Comparison of ENCODE assay signal across 9 cellular contexts in the genomic region with DNA sequence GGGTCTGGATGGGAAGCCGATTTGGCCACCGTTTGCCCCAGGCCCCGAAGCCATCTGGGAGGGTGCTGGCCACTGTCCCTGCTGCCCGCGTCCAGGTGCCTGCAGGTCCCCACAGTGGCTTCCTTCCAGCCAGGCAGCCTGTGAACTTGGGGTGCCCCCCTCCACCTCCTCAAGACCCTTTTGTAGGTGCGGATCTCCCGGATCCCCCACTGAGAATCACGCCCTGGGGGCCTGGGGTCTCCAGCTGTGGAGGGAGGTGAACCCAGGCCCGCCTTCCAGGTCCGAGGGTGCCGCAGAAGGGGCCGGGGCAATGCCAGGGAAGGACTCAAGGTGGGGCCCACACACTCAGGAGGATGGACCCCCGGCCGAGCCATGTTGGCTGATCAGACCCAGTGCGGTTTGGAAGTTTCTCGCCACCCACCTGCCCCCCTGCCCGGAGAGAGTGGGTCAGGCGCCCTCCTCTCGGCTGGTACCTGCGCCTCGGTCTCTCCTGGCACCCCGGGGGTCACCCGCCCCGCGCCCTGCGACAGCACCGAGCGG. TPM values are rescaled to one million over a fixed set of nuclear protein-coding genes. Genes with fewer than 3 reads are reported as not detected.
DNase-seq lines count a peak whose midpoint lies in the region; ATAC-seq and TF ChIP-seq lines count a peak whose summit lies in the region.
"Had no signal": no experiment of that assay in that cellular context is flagged by ENCODE, and none has a peak within 500 bp of the region (broad histone marks: within the 10 kb centered on the region; RNA-seq: fewer than 3 reads in every experiment).

No MANE protein-coding gene starts in this region.

- POLR2A ChIA-PET in CD8-positive, alpha-beta T cell (lab: Charles Lee), result no interaction called here

- no peak for ATAC-seq in CD8-positive, alpha-beta T cell
- no peak for ATAC-seq in activated naive CD8-positive, alpha-beta T cell treated with anti-CD3 and anti-CD28 coated beads, Interleukin-2, amount 50 U/mL, for 24 hours

- peak overlapping the region; percentile 91 for H3K23ac ChIP-seq in neuronal stem cell (ENCODE audit: low read depth, low read length, poor library complexity)

- H3K27me3 Mint-ChIP-seq in CD8-positive, alpha-beta T cell (ENCODE audit: low read depth), result peaks cover 40% of the 10 kb centered on the region
- H3K27me3 Mint-ChIP-seq in activated naive CD8-positive, alpha-beta T cell treated with anti-CD3 and anti-CD28 coated beads, Interleukin-2, amount 50 U/mL, for 24 hours, result peaks cover 45% of the 10 kb centered on the region

- no peaks in the 10 kb centered on the region for H3K9me3 ChIP-seq in CD8-positive, alpha-beta T cell (ENCODE audit: low read length)
- H3K9me3 ChIP-seq in esophagus (ENCODE audit: control insufficient read depth in 2 of 2, insufficient read depth in 1 of 2, low read depth in 1 of 2, low read length in 1 of 2) (no peaks in the 10 kb centered on the region), neuronal stem cell (replicated peaks in 1 of 2; ENCODE audit: control insufficient read depth in 2 of 2, insufficient read depth in 1 of 2, low read depth in 1 of 2, low read length in 2 of 2) (no peaks in the 10 kb centered on the region)

- TF ChIP-seq CTCF in CD8-positive, alpha-beta T cell (IDR thresholded peaks at IDR 0.05), result no peak

- H3K4me1 ChIP-seq in CD8-positive, alpha-beta T cell (ENCODE audit: insufficient read depth, low read length), result peaks cover 25% of the 10 kb centered on the region
- H3K4me1 ChIP-seq in esophagus (ENCODE audit: control insufficient read depth in 2 of 2, insufficient read depth in 2 of 2, low read length in 1 of 2) (peaks cover 6 to 19% of the 10 kb centered on the region in 2 donors), neuronal stem cell (ENCODE audit: control insufficient read depth in 2 of 2, insufficient read depth in 1 of 2, low read depth in 1 of 2, low read length in 2 of 2) (peaks cover 17 to 28% of the 10 kb centered on the region in 2 donors)

- H3K27ac ChIP-seq in CD8-positive, alpha-beta T cell (ENCODE audit: low read depth, low read length), result no peak overlapping the region
- H3K27ac ChIP-seq in esophagus (ENCODE audit: low read depth in 2 of 2, low read length in 1 of 2) (peak overlapping the region in 1 of 2 donors; percentile 58), neuronal stem cell (replicated peaks; ENCODE audit: low read length) (no peak overlapping the region)

- peak overlapping the region; percentile 91 for H3K4me2 ChIP-seq in neuronal stem cell (ENCODE audit: insufficient read depth, low read length, poor library complexity, severe bottlenecking)

- H2BK120ac ChIP-seq in neuronal stem cell (ENCODE audit: low read depth, low read length), result no peak overlapping the region

- H2BK15ac ChIP-seq in neuronal stem cell (ENCODE audit: low read length), result peak overlapping the region; percentile 99

- H3K27ac Mint-ChIP-seq in CD8-positive, alpha-beta T cell, result no peak overlapping the region
- H3K27ac Mint-ChIP-seq in activated naive CD8-positive, alpha-beta T cell treated with anti-CD3 and anti-CD28 coated beads, Interleukin-2, amount 50 U/mL, for 24 hours, result no peak overlapping the region
- H3K27ac Mint-ChIP-seq: activated T-helper 2 cell treated with anti-CD3 and anti-CD28 coated beads, Interferon-gamma antibody, Interleukin-2, Interleukin-4, amounts not matched to agents 10 μg/mL and 5 μg/mL and 100 μg/mL, durations not matched to agents 14 hours and 24 hours and 36 hours had no signal

- CTCF ChIA-PET in CD8-positive, alpha-beta T cell (lab: Charles Lee), result no interaction called here

- peak overlapping the region; percentile 63 for H3K4me3 Mint-ChIP-seq in CD8-positive, alpha-beta T cell
- no peak overlapping the region for H3K4me3 Mint-ChIP-seq in activated naive CD8-positive, alpha-beta T cell treated with anti-CD3 and anti-CD28 coated beads, Interleukin-2, amount 50 U/mL, for 24 hours

- H2AK5ac ChIP-seq in neuronal stem cell (ENCODE audit: low read depth, low read length), result peak overlapping the region; percentile 97

- peaks cover 12% of the 10 kb centered on the region for H3K4me1 Mint-ChIP-seq in CD8-positive, alpha-beta T cell (ENCODE audit: low read depth)
- peaks cover 14% of the 10 kb centered on the region for H3K4me1 Mint-ChIP-seq in activated naive CD8-positive, alpha-beta T cell treated with anti-CD3 and anti-CD28 coated beads, Interleukin-2, amount 50 U/mL, for 24 hours

- no peak for DNase-seq in CD8-positive, alpha-beta T cell
- DNase-seq in NCI-H69 (lab: John Stamatoyannopoulos, UW) (peak; percentile 56), neuronal stem cell (ENCODE audit: low spot score) (no peak), DMS153 (lab: John Stamatoyannopoulos, UW) (no peak), EL (no peak), NCI-H82 (lab: John Stamatoyannopoulos, UW) (no peak)
- no peak for DNase-seq in activated naive CD8-positive, alpha-beta T cell treated with anti-CD3 and anti-CD28 coated beads, Interleukin-2, amount 50 U/mL, for 24 hours

- H3K14ac ChIP-seq in neuronal stem cell (ENCODE audit: low read length), result no peak overlapping the region

- H3K27me3 ChIP-seq in CD8-positive, alpha-beta T cell (ENCODE audit: insufficient read depth, low read length), result peaks cover 11% of the 10 kb centered on the region
- peaks cover 0 to 3% of the 10 kb centered on the region in 2 donors for H3K27me3 ChIP-seq in esophagus (ENCODE audit: control insufficient read depth in 1 of 2, insufficient read depth in 2 of 2, low read length in 2 of 2)
- H3K27me3 ChIP-seq in neuronal stem cell (ENCODE audit: control insufficient read depth in 3 of 3, insufficient read depth in 3 of 3, low read depth in 1 of 3, low read length in 3 of 3), result peaks cover 3 to 26% (median 12%) of the 10 kb centered on the region in 3 experiments

- peaks cover 2% of the 10 kb centered on the region for H3K79me1 ChIP-seq in neuronal stem cell (ENCODE audit: low read depth, low read length)

- peak overlapping the region; percentile 75 for H2BK5ac ChIP-seq in neuronal stem cell (ENCODE audit: low read length)

- WGBS in esophagus, 2 donors, result 11 to 12% methylated on average over 28 of the region's 28 CpGs
- no CpG with 5 or more reads among the region's 28 CpGs for WGBS in neuronal stem cell (ENCODE audit: extremely low coverage in 2 of 2, insufficient read length in 2 of 2, insufficient replicate concordance in 1 of 2), 2 donors

- H4K8ac ChIP-seq in neuronal stem cell (ENCODE audit: low read depth, low read length), result no peak overlapping the region

- H3K4me3 ChIP-seq in CD8-positive, alpha-beta T cell (ENCODE audit: low read depth, low read length), result peak overlapping the region; percentile 35
- peak overlapping the region; percentile 35 to 53 for H3K4me3 ChIP-seq in esophagus (ENCODE audit: low read depth in 1 of 2, low read length in 2 of 2)
- peak overlapping the region; percentile 75 to 77 for H3K4me3 ChIP-seq in neuronal stem cell (ENCODE audit: low read length in 2 of 2)

- H4K91ac ChIP-seq in neuronal stem cell (ENCODE audit: low read depth, low read length, poor library complexity), result peak overlapping the region; percentile 79

- H2BK12ac ChIP-seq in neuronal stem cell (ENCODE audit: low read length), result peak overlapping the region; percentile 73

- peak overlapping the region; percentile 92 for H2AFZ ChIP-seq in neuronal stem cell (ENCODE audit: low read length)

- H3K9me3 Mint-ChIP-seq in CD8-positive, alpha-beta T cell, result no peaks in the 10 kb centered on the region
- H3K9me3 Mint-ChIP-seq in activated naive CD8-positive, alpha-beta T cell treated with anti-CD3 and anti-CD28 coated beads, Interleukin-2, amount 50 U/mL, for 24 hours, result no peaks in the 10 kb centered on the region
- H3K9me3 Mint-ChIP-seq: activated T-helper 2 cell treated with anti-CD3 and anti-CD28 coated beads, Interferon-gamma antibody, Interleukin-2, Interleukin-4, amounts not matched to agents 10 μg/mL and 5 μg/mL and 100 μg/mL, durations not matched to agents 14 hours and 24 hours and 36 hours had no signal

- peak overlapping the region; percentile 66 for H3K4ac ChIP-seq in neuronal stem cell (ENCODE audit: low read length)

- peak overlapping the region; percentile 98 for H3K18ac ChIP-seq in neuronal stem cell (ENCODE audit: low read length)

- no peaks in the 10 kb centered on the region for H3K36me3 Mint-ChIP-seq in CD8-positive, alpha-beta T cell
- H3K36me3 Mint-ChIP-seq in activated naive CD8-positive, alpha-beta T cell treated with anti-CD3 and anti-CD28 coated beads, Interleukin-2, amount 50 U/mL, for 24 hours (ENCODE audit: low read depth), result no peaks in the 10 kb centered on the region

- peak overlapping the region; percentile 90 for H3K9ac ChIP-seq in neuronal stem cell (ENCODE audit: low read depth, low read length, poor library complexity)

- intact Hi-C loops in CD8-positive, alpha-beta T cell (cut with DNase I, micrococcal nuclease), result loop anchor here in 1 of 2 experiments (10.0 kb wide), 1 partner anchor 725 kb away; no protein-coding TSS in a partner anchor

- H3K36me3 ChIP-seq in CD8-positive, alpha-beta T cell (ENCODE audit: insufficient read depth, low read length), result no peaks in the 10 kb centered on the region
- H3K36me3 ChIP-seq in esophagus (ENCODE audit: control insufficient read depth in 2 of 2, insufficient read depth in 2 of 2, low read length in 1 of 2) (no peaks in the 10 kb centered on the region), neuronal stem cell (replicated peaks in 1 of 2; ENCODE audit: control insufficient read depth in 2 of 2, insufficient read depth in 2 of 2, low read length in 2 of 2) (no peaks in the 10 kb centered on the region)

RNA-seq across cellular contexts. Expression of a gene that starts 1.7 kb away (rescaled TPM):
- under 1 TPM; 0.33 to 0.90 TPM for total RNA-seq in CD8-positive, alpha-beta T cell
- 1 to 10 TPM; 1.8 to 2.0 TPM for polyA plus RNA-seq in esophagus
- polyA plus RNA-seq in neuronal stem cell (2013, experiment 1 of 2), result 4.2 TPM
- 3.8 TPM for polyA plus RNA-seq in neuronal stem cell (2013, experiment 2 of 2)
